Comparison of ENCODE assay signal across 1 cellular context in genomic region chr20:57051096-57051495, GRCh38.
TF ChIP-seq lines count a peak whose summit lies in the region.

No MANE protein-coding gene starts in this region.

TF ChIP-seq in HepG2, 621 proteins besides CTCF, POLR2A, EP300 and RAD21 (continued from another document):
- TF ChIP-seq ARID5B (CRISPR knock-in tag; IDR thresholded peaks at IDR 0.05): peak; percentile 62
- TF ChIP-seq MYPOP (CRISPR knock-in tag; IDR thresholded peaks at IDR 0.05): no peak
- peak; percentile 17 for TF ChIP-seq ZFP36 (IDR thresholded peaks at IDR 0.05; ENCODE audit: borderline replicate concordance, low read depth, low read length, partially characterized antibody)
- TF ChIP-seq SRF (IDR thresholded peaks at IDR 0.05; ENCODE audit: low read depth, low read length): no peak
- peak; percentile 76; the same call in 1 of the 2 replicates for TF ChIP-seq THRA (CRISPR knock-in tag; IDR thresholded peaks at IDR 0.05; ENCODE audit: borderline replicate concordance)
- TF ChIP-seq CEBPB (IDR thresholded peaks at IDR 0.05; ENCODE audit: borderline replicate concordance, low read depth, low read length): peak; percentile 91
